In the genomic region with DNA sequence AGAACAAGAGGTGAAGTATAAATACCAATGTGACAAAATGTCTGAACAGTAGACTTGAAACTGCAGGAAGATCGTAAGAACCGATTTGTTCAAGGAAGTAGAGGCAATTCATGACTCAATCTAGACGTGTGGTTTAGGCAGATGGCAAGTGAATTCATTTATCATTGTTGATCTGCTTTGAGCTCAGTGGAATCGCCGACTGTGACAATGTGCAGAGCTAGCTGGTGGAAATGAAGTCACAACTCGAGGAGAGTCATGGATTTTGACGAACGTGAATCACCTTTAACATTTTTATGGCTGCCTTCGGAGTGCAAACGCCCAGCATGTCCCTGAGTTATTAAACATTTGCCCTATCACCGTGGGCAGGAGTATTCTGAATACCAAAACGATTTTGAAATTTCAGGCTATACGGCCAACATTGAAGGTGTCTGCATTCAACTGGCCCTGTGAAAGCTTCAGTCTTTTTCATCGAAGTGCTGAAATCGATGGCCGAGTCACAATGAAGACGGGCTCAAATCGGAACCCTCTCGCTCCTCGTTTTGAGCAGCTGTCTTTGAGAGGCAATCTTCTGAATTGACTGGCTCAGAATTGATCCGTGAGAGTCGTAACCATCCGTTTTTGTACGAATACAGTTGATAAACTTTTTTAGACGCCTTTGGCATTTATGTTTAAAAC, we compare ENCODE assay signal across 8 cellular contexts. TPM values are rescaled to one million over a fixed set of nuclear protein-coding genes. Genes with fewer than 3 reads are reported as not detected.
A peak's percentile ranks its signal among the peaks of the same experiment; 100 is the strongest.
DNase-seq lines count a peak whose midpoint lies in the region; ATAC-seq and TF ChIP-seq lines count a peak whose summit lies in the region.

No MANE protein-coding gene starts in this region.

- no peaks in the 10 kb centered on the region for H3K9me3 Mint-ChIP-seq in stimulated activated naive B cell treated with anti-CD40 and anti-IgM and Interleukin-4, amounts not matched to agents 10 μg/mL and 1 μg/mL and 100 μg/mL, for 72 hours

- no peaks in the 10 kb centered on the region for H3K27me3 ChIP-seq in BJ (ENCODE audit: control insufficient read depth, insufficient read depth, low read length)
- peaks cover 2% of the 10 kb centered on the region for H3K27me3 ChIP-seq in WERI-Rb-1 (ENCODE audit: insufficient read depth, low read depth, severe bottlenecking)
- H3K27me3 ChIP-seq in lower lobe of right lung (ENCODE audit: low read depth) = no peaks in the 10 kb centered on the region

- H3K27me3 Mint-ChIP-seq in stimulated activated naive B cell treated with anti-CD40 and anti-IgM and Interleukin-4, amounts not matched to agents 10 μg/mL and 1 μg/mL and 100 μg/mL, for 72 hours = no peaks in the 10 kb centered on the region

- H3K4me1 ChIP-seq in lower lobe of right lung = no peaks in the 10 kb centered on the region

- POLR2A ChIA-PET in BJ (lab: Charles Lee) = interaction anchor here (0.6 kb wide), 1 partner anchor 139 kb away, joined by 3 read pairs; no protein-coding TSS in a partner anchor

- H3K4me3 ChIP-seq in BJ (ENCODE audit: low read depth, low read length) = peak overlapping the region; percentile 59
- peak overlapping the region; percentile 60 for H3K4me3 ChIP-seq in WERI-Rb-1 (ENCODE audit: low read depth, low read length)
- H3K4me3 ChIP-seq in choroid plexus epithelial cell (ENCODE audit: low read depth, low read length) = peak overlapping the region; percentile 83
- H3K4me3 ChIP-seq in lower lobe of right lung = peak overlapping the region; percentile 75

- H3K36me3 ChIP-seq in BJ (ENCODE audit: control insufficient read depth, insufficient read depth, low read length) (no peaks in the 10 kb centered on the region), WERI-Rb-1 (no peaks in the 10 kb centered on the region), lower lobe of right lung (peaks cover 1% of the 10 kb centered on the region)

- peak overlapping the region; percentile 98 for H3K27ac Mint-ChIP-seq in stimulated activated naive B cell treated with anti-CD40 and anti-IgM and Interleukin-4, amounts not matched to agents 10 μg/mL and 1 μg/mL and 100 μg/mL, for 72 hours

- H3K9me3 ChIP-seq in WERI-Rb-1 (ENCODE audit: severe bottlenecking) (no peaks in the 10 kb centered on the region), lower lobe of right lung (no peaks in the 10 kb centered on the region)

- H3K27ac ChIP-seq in WERI-Rb-1 (peak overlapping the region; percentile 57), lower lobe of right lung (peak overlapping the region; percentile 85)

- DNase-seq in BJ (ENCODE audit: low read depth) (no peak), Kasumi-1 (lab: John Stamatoyannopoulos, UW) (peak; percentile 21 to 22), WERI-Rb-1 (no peak), choroid plexus epithelial cell (ENCODE audit: low read depth) (peak; percentile 44), lower lobe of right lung (no peak), NCI-H1105 (lab: John Stamatoyannopoulos, UW) (no peak)
- DNase-seq in stimulated activated naive B cell treated with anti-CD40 and anti-IgM and Interleukin-4, amounts not matched to agents 10 μg/mL and 1 μg/mL and 100 μg/mL, for 72 hours = peak; percentile 20

- intact Hi-C loops in lower lobe of right lung (cut with DNase I) = no loop called here

- peak; percentile 23 for ATAC-seq in GM21390 (IDR thresholded peaks at IDR 0.05; ENCODE audit: unreplicated experiment)
- ATAC-seq in lower lobe of right lung = peak; percentile 8 to 24
- ATAC-seq in stimulated activated naive B cell treated with anti-CD40 and anti-IgM and Interleukin-4, amounts not matched to agents 10 μg/mL and 1 μg/mL and 100 μg/mL, for 72 hours (replicated peaks) = peak; percentile 60 to 64

- peaks cover 16 to 33% of the 10 kb centered on the region in 2 donors for H3K36me3 Mint-ChIP-seq in stimulated activated naive B cell treated with anti-CD40 and anti-IgM and Interleukin-4, amounts not matched to agents 10 μg/mL and 1 μg/mL and 100 μg/mL, for 72 hours

- TF ChIP-seq CTCF in BJ (IDR thresholded peaks at IDR 0.05; ENCODE audit: insufficient read depth, low read depth, low read length) (no peak), WERI-Rb-1 (IDR thresholded peaks at IDR 0.05; ENCODE audit: low read depth, low read length) (no peak), choroid plexus epithelial cell (conservative IDR thresholded peaks at IDR 0.05; ENCODE audit: low read depth, low read length) (no peak), lower lobe of right lung (IDR thresholded peaks at IDR 0.05) (no peak)

- H3K4me3 Mint-ChIP-seq in stimulated activated naive B cell treated with anti-CD40 and anti-IgM and Interleukin-4, amounts not matched to agents 10 μg/mL and 1 μg/mL and 100 μg/mL, for 72 hours = peak overlapping the region; percentile 95 to 100

- peaks cover 5 to 19% of the 10 kb centered on the region in 2 donors for H3K4me1 Mint-ChIP-seq in stimulated activated naive B cell treated with anti-CD40 and anti-IgM and Interleukin-4, amounts not matched to agents 10 μg/mL and 1 μg/mL and 100 μg/mL, for 72 hours

- CTCF ChIA-PET in BJ (lab: Yijun Ruan, JAX) = interaction anchor here (0.5 to 1.4 kb wide), 2 partner anchors 18 to 19 kb away, joined by 3 to 4 read pairs; no protein-coding TSS in a partner anchor

RNA-seq across cellular contexts. Expression of gene OGT, which starts 0.7 kb away (rescaled TPM):
- 280 and 330 TPM in 2 replicates for polyA plus RNA-seq in BJ (2011; rRNA removed)
- polyA minus RNA-seq in BJ (2011; rRNA and poly(A)+ RNA removed) = 162 and 204 TPM in 2 replicates
- total RNA-seq in lower lobe of right lung = 149 TPM

RNA-seq across cellular contexts. Expression of gene GCNA, which starts 46.0 kb away (rescaled TPM):
- 2.4 and 3.0 TPM in 2 replicates for polyA plus RNA-seq in BJ (2011; rRNA removed)
- 1.7 and 1.9 TPM in 2 replicates for polyA minus RNA-seq in BJ (2011; rRNA and poly(A)+ RNA removed)
- total RNA-seq in lower lobe of right lung = 2.1 TPM

Comparison
In these comparisons a context has a peak if more than half of its experiments do, and no peak if none do; other contexts are left out.
1. DNase-seq: peak in Kasumi-1 (2 of 2), choroid plexus epithelial cell (single experiment) and stimulated activated naive B cell treated with anti-CD40 and anti-IgM and Interleukin-4, amounts not matched to agents 10 μg/mL and 1 μg/mL and 100 μg/mL, for 72 hours (single experiment); none in BJ (single experiment), WERI-Rb-1 (single experiment), lower lobe of right lung (single experiment) and NCI-H1105 (single experiment).
2. Peak in every context shown above with its lines, with median percentiles within 50 percentile points of each other: H3K4me3 ChIP-seq and ATAC-seq.